In the genomic region with DNA sequence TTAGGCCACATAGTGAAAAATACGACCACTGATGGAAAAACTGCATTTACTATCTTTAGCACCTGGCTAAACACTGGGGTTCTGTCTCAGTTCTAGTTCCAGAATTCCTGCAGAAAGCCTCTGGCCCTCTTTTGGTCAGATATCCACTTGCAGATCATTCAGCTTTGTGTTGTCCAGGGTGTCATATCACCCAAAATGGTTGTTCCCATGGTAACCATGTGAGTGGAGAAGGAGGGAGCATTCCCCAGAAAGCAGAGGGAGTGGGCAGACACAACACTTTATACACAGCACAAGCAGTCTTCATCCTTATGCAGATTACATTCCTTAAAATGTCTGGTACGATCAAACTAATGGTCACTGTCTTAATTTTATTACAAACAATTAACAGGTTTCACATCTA, we compare ENCODE assay signal across 2 cellular contexts.
TF ChIP-seq lines count a peak whose summit lies in the region.

No MANE protein-coding gene starts in this region.

TF ChIP-seq in SK-N-SH, 30 proteins besides CTCF, POLR2A, EP300 and RAD21 (continued from another document):
- TF ChIP-seq CHD2 (IDR thresholded peaks at IDR 0.05; ENCODE audit: low read length, partially characterized antibody): no peak
- TF ChIP-seq TAF1 (IDR thresholded peaks at IDR 0.05; ENCODE audit: borderline replicate concordance, low read depth, low read length): no peak

TF ChIP-seq in SK-N-SH treated with all-trans-retinoic acid at 6 μM for 48 hours, 23 proteins besides CTCF, POLR2A, EP300 and RAD21 (continued from another document):
- TF ChIP-seq, protein P1, sequence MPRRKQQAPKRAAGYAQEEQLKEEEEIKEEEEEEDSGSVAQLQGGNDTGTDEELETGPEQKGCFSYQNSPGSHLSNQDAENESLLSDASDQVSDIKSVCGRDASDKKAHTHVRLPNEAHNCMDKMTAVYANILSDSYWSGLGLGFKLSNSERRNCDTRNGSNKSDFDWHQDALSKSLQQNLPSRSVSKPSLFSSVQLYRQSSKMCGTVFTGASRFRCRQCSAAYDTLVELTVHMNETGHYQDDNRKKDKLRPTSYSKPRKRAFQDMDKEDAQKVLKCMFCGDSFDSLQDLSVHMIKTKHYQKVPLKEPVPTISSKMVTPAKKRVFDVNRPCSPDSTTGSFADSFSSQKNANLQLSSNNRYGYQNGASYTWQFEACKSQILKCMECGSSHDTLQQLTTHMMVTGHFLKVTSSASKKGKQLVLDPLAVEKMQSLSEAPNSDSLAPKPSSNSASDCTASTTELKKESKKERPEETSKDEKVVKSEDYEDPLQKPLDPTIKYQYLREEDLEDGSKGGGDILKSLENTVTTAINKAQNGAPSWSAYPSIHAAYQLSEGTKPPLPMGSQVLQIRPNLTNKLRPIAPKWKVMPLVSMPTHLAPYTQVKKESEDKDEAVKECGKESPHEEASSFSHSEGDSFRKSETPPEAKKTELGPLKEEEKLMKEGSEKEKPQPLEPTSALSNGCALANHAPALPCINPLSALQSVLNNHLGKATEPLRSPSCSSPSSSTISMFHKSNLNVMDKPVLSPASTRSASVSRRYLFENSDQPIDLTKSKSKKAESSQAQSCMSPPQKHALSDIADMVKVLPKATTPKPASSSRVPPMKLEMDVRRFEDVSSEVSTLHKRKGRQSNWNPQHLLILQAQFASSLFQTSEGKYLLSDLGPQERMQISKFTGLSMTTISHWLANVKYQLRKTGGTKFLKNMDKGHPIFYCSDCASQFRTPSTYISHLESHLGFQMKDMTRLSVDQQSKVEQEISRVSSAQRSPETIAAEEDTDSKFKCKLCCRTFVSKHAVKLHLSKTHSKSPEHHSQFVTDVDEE (CRISPR knock-in tag; IDR thresholded peaks at IDR 0.05): no peak
- TF ChIP-seq ZNF565 (CRISPR knock-in tag; conservative IDR thresholded peaks at IDR 0.05; ENCODE audit: low read depth): no peak
- TF ChIP-seq PPARA (CRISPR knock-in tag; IDR thresholded peaks at IDR 0.05; ENCODE audit: borderline replicate concordance): no peak
- no peak for TF ChIP-seq RARB (CRISPR knock-in tag; IDR thresholded peaks at IDR 0.05)
- TF ChIP-seq ZNF8 (CRISPR knock-in tag; IDR thresholded peaks at IDR 0.05): no peak
- TF ChIP-seq ISL1 (CRISPR knock-in tag; IDR thresholded peaks at IDR 0.05): no peak
- TF ChIP-seq, protein P2, sequence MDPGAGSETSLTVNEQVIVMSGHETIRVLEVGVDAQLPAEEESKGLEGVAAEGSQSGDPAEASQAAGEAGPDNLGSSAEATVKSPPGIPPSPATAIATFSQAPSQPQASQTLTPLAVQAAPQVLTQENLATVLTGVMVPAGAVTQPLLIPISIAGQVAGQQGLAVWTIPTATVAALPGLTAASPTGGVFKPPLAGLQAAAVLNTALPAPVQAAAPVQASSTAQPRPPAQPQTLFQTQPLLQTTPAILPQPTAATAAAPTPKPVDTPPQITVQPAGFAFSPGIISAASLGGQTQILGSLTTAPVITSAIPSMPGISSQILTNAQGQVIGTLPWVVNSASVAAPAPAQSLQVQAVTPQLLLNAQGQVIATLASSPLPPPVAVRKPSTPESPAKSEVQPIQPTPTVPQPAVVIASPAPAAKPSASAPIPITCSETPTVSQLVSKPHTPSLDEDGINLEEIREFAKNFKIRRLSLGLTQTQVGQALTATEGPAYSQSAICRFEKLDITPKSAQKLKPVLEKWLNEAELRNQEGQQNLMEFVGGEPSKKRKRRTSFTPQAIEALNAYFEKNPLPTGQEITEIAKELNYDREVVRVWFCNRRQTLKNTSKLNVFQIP (CRISPR knock-in tag; IDR thresholded peaks at IDR 0.05; ENCODE audit: borderline replicate concordance, low read depth): no peak
- no peak for TF ChIP-seq ZFP3 (CRISPR knock-in tag; IDR thresholded peaks at IDR 0.05)
- TF ChIP-seq ZNF70 (CRISPR knock-in tag; IDR thresholded peaks at IDR 0.05): no peak
